In genomic region chr12:76143343-76144252, GRCh38 we compare ENCODE assay signal across 9 cellular contexts. TPM values are rescaled to one million over a fixed set of nuclear protein-coding genes. Genes with fewer than 3 reads are reported as not detected.
DNase-seq lines count a peak whose midpoint lies in the region; ATAC-seq lines count a peak whose summit lies in the region.
"Had no signal": no experiment of that assay in that cellular context is flagged by ENCODE, and none has a peak within 500 bp of the region (broad histone marks: within the 10 kb centered on the region; RNA-seq: fewer than 3 reads in every experiment).

No MANE protein-coding gene starts in this region.

- H3K9me3 Mint-ChIP-seq in activated T-helper 1 cell treated with anti-CD3 and anti-CD28 coated beads, Interleukin-12 subunit alpha, Interleukin-12 subunit beta, Interleukin-2, Interleukin-4 antibody, amounts not matched to agents 30 ng/mL and 10 ng/mL and 1 ng/mL, durations not matched to agents 14 hours and 24 hours and 36 hours = no peaks in the 10 kb centered on the region

- ATAC-seq in GM19372 (IDR thresholded peaks at IDR 0.05; ENCODE audit: low read depth, unreplicated experiment) = peak; percentile 99
- ATAC-seq in HG03066 (IDR thresholded peaks at IDR 0.05; ENCODE audit: low read depth, unreplicated experiment) = peak; percentile 96

- DNase-seq in GDM1 (lab: John Stamatoyannopoulos, UW) = peak; percentile 6
- peak; percentile 8 for DNase-seq in activated T-helper 1 cell treated with anti-CD3 and anti-CD28 coated beads, Interleukin-12 subunit alpha, Interleukin-12 subunit beta, Interleukin-2, Interleukin-4 antibody, amounts not matched to agents 30 ng/mL and 10 ng/mL and 1 ng/mL, durations not matched to agents 14 hours and 24 hours and 36 hours (ENCODE audit: low spot score)
- DNase-seq in NCI-H1694 treated with DMSO at 0.1 percent for 48 hours (lab: John Stamatoyannopoulos, UW) = no peak
- DNase-seq in NAMALWA (ENCODE audit: low spot score) = no peak
- no peak for DNase-seq in head of caudate nucleus
- DNase-seq in 8988T = no peak
- DNase-seq: NCI-H1092 treated with DMSO at 0.1 percent for 48 hours had no signal

- H3K4me1 Mint-ChIP-seq in activated T-helper 1 cell treated with anti-CD3 and anti-CD28 coated beads, Interleukin-12 subunit alpha, Interleukin-12 subunit beta, Interleukin-2, Interleukin-4 antibody, amounts not matched to agents 30 ng/mL and 10 ng/mL and 1 ng/mL, durations not matched to agents 14 hours and 24 hours and 36 hours (ENCODE audit: low read depth) = peaks cover 18% of the 10 kb centered on the region

- no peaks in the 10 kb centered on the region for H3K36me3 Mint-ChIP-seq in activated T-helper 1 cell treated with anti-CD3 and anti-CD28 coated beads, Interleukin-12 subunit alpha, Interleukin-12 subunit beta, Interleukin-2, Interleukin-4 antibody, amounts not matched to agents 30 ng/mL and 10 ng/mL and 1 ng/mL, durations not matched to agents 14 hours and 24 hours and 36 hours (ENCODE audit: low read depth)

- no peak overlapping the region for H3K27ac Mint-ChIP-seq in activated T-helper 1 cell treated with anti-CD3 and anti-CD28 coated beads, Interleukin-12 subunit alpha, Interleukin-12 subunit beta, Interleukin-2, Interleukin-4 antibody, amounts not matched to agents 30 ng/mL and 10 ng/mL and 1 ng/mL, durations not matched to agents 14 hours and 24 hours and 36 hours

- H3K27me3 Mint-ChIP-seq in activated T-helper 1 cell treated with anti-CD3 and anti-CD28 coated beads, Interleukin-12 subunit alpha, Interleukin-12 subunit beta, Interleukin-2, Interleukin-4 antibody, amounts not matched to agents 30 ng/mL and 10 ng/mL and 1 ng/mL, durations not matched to agents 14 hours and 24 hours and 36 hours (ENCODE audit: insufficient read depth) = peaks cover 10% of the 10 kb centered on the region

- intact Hi-C loops in activated T-helper 1 cell treated with anti-CD3 and anti-CD28 coated beads, Interleukin-12 subunit alpha, Interleukin-12 subunit beta, Interleukin-2, Interleukin-4 antibody, amounts not matched to agents 30 ng/mL and 10 ng/mL and 1 ng/mL, durations not matched to agents 14 hours and 24 hours and 36 hours (cut with micrococcal nuclease) = no loop called here
- intact Hi-C loops in head of caudate nucleus (cut with DNase I) = no loop called here

- H3K4me3 Mint-ChIP-seq in activated T-helper 1 cell treated with anti-CD3 and anti-CD28 coated beads, Interleukin-12 subunit alpha, Interleukin-12 subunit beta, Interleukin-2, Interleukin-4 antibody, amounts not matched to agents 30 ng/mL and 10 ng/mL and 1 ng/mL, durations not matched to agents 14 hours and 24 hours and 36 hours = no peak overlapping the region

RNA-seq across cellular contexts. Expression of gene NAP1L1, which starts 59.1 kb away (rescaled TPM):
- total RNA-seq in activated T-helper 1 cell treated with anti-CD3 and anti-CD28 coated beads, Interleukin-12 subunit alpha, Interleukin-12 subunit beta, Interleukin-2, Interleukin-4 antibody, amounts not matched to agents 30 ng/mL and 10 ng/mL and 1 ng/mL, durations not matched to agents 14 hours and 24 hours and 36 hours = 584 and 605 TPM in 2 replicates

Comparison
In these comparisons a context has a peak if more than half of its experiments do, and no peak if none do; other contexts are left out.
1. DNase-seq: peak in GDM1 (single experiment) and activated T-helper 1 cell treated with anti-CD3 and anti-CD28 coated beads, Interleukin-12 subunit alpha, Interleukin-12 subunit beta, Interleukin-2, Interleukin-4 antibody, amounts not matched to agents 30 ng/mL and 10 ng/mL and 1 ng/mL, durations not matched to agents 14 hours and 24 hours and 36 hours (single experiment); none in NCI-H1694 treated with DMSO at 0.1 percent for 48 hours (single experiment), NAMALWA (single experiment), head of caudate nucleus (0 of 42) and 8988T (single experiment).